In genomic region chr1:212595229-212595628, GRCh38 we compare ENCODE assay signal across 10 cellular contexts. TPM values are rescaled to one million over a fixed set of nuclear protein-coding genes. Genes with fewer than 3 reads are reported as not detected.
DNase-seq lines count a peak whose midpoint lies in the region; ATAC-seq, FAIRE-seq and TF ChIP-seq lines count a peak whose summit lies in the region.
"Had no signal": no experiment of that assay in that cellular context is flagged by ENCODE, and none has a peak within 500 bp of the region (broad histone marks: within the 10 kb centered on the region; RNA-seq: fewer than 3 reads in every experiment).

No MANE protein-coding gene starts in this region.

- no peaks in the 10 kb centered on the region for H3K9me3 ChIP-seq in keratinocyte (ENCODE audit: control insufficient read depth, low read depth, low read length)

- no peaks in the 10 kb centered on the region for H3F3A ChIP-seq in GM23338 (replicated peaks; ENCODE audit: low read depth)

- no peaks in the 10 kb centered on the region for H3K9me3 Mint-ChIP-seq in GM23338
- H3K9me3 Mint-ChIP-seq in activated CD8-positive, alpha-beta T cell treated with anti-CD3 and anti-CD28 coated beads, Interleukin-2, amount 10 ng/mL, durations not matched to agents 7 days and 5 days (ENCODE audit: insufficient read depth): no peaks in the 10 kb centered on the region

- CTCF ChIA-PET in activated CD8-positive, alpha-beta T cell treated with anti-CD3 and anti-CD28 coated beads, Interleukin-2, amount 10 ng/mL, durations not matched to agents 7 days and 5 days (lab: Charles Lee): interaction anchor here (1.0 to 1.1 kb wide), 2 partner anchors 16 to 27 kb away, joined by 3 to 4 read pairs; no protein-coding TSS in a partner anchor

- peak overlapping the region; percentile 48 for H3K9ac ChIP-seq in keratinocyte (ENCODE audit: control insufficient read depth, extremely low read depth, insufficient read depth, low read length)

- peak; percentile 88 for ATAC-seq in GM23338
- no peak for ATAC-seq in activated CD8-positive, alpha-beta T cell treated with anti-CD3 and anti-CD28 coated beads, Interleukin-2, amount 10 ng/mL, durations not matched to agents 7 days and 5 days
- no peak for ATAC-seq in GM18867 (IDR thresholded peaks at IDR 0.05; ENCODE audit: unreplicated experiment)
- ATAC-seq in GM19035 (IDR thresholded peaks at IDR 0.05; ENCODE audit: unreplicated experiment): no peak
- ATAC-seq in GM21723 (IDR thresholded peaks at IDR 0.05; ENCODE audit: unreplicated experiment): no peak

- no peak overlapping the region; the same call in 1 of the 2 replicates for H3K4me3 ChIP-seq in ACC112 (ENCODE audit: low read depth, low read length)
- no peak overlapping the region for H3K4me3 ChIP-seq in GM23338
- peak overlapping the region in 1 of 3 experiments; percentile 31 for H3K4me3 ChIP-seq in keratinocyte (ENCODE audit: control insufficient read depth in 2 of 3, extremely low read depth in 1 of 3, insufficient read depth in 2 of 3, low read depth in 1 of 3, low read length in 3 of 3)
- H3K4me3 ChIP-seq: dorsolateral prefrontal cortex had no signal

- H3K4me2 ChIP-seq in GM23338: no peak overlapping the region
- H3K4me2 ChIP-seq in keratinocyte (ENCODE audit: control insufficient read depth, extremely low read depth, insufficient read depth, low read depth, low read length): peak overlapping the region; percentile 58

- DNase-seq in GM23338 (ENCODE audit: low spot score) (peak; percentile 57), keratinocyte (ENCODE audit: low read depth, low spot score) (no peak), DMS 273 (lab: John Stamatoyannopoulos, UW; ENCODE audit: unreplicated experiment) (no peak)
- DNase-seq in activated CD8-positive, alpha-beta T cell treated with anti-CD3 and anti-CD28 coated beads, Interleukin-2, amount 10 ng/mL, durations not matched to agents 7 days and 5 days: no peak
- DNase-seq: dorsolateral prefrontal cortex, NCI-H524 treated with DMSO at 0.1 percent for 48 hours had no signal

- H3K27me3 ChIP-seq in ACC112 (ENCODE audit: insufficient read depth, low read length): no peaks in the 10 kb centered on the region
- no peaks in the 10 kb centered on the region for H3K27me3 ChIP-seq in GM23338 (ENCODE audit: insufficient read depth)
- no peaks in the 10 kb centered on the region for H3K27me3 ChIP-seq in keratinocyte (ENCODE audit: control insufficient read depth, extremely low read depth, insufficient read depth, low read length)

- H3K4me3 Mint-ChIP-seq in GM23338: no peak overlapping the region
- H3K4me3 Mint-ChIP-seq in activated CD8-positive, alpha-beta T cell treated with anti-CD3 and anti-CD28 coated beads, Interleukin-2, amount 10 ng/mL, durations not matched to agents 7 days and 5 days: no peak overlapping the region

- POLR2A ChIA-PET in activated CD8-positive, alpha-beta T cell treated with anti-CD3 and anti-CD28 coated beads, Interleukin-2, amount 10 ng/mL, durations not matched to agents 7 days and 5 days (lab: Charles Lee): interaction anchor here (0.8 kb wide), 1 partner anchor 13 kb away, joined by 5 read pairs; the partner anchor contains the start of gene ATF3

- H3K36me3 ChIP-seq in ACC112 (ENCODE audit: insufficient read depth, low read length) (no peaks in the 10 kb centered on the region), GM23338 (ENCODE audit: insufficient read depth) (no peaks in the 10 kb centered on the region), keratinocyte (ENCODE audit: control insufficient read depth in 2 of 2, extremely low read depth in 1 of 2, insufficient read depth in 2 of 2, low read length in 2 of 2) (no peaks in the 10 kb centered on the region)

- H3K9me2 ChIP-seq in GM23338 (ENCODE audit: insufficient read depth): 0 out of 2 replicates have a peak, but pooled peaks cover 3% of the 10 kb centered on the region

- peaks cover 20% of the 10 kb centered on the region for H3K4me1 ChIP-seq in ACC112 (ENCODE audit: control insufficient read depth, insufficient read depth, low read length, unreplicated experiment)
- no peaks in the 10 kb centered on the region; the same call in 1 of the 2 replicates for H3K4me1 ChIP-seq in GM23338 (ENCODE audit: insufficient read depth)
- peaks cover 15% of the 10 kb centered on the region for H3K4me1 ChIP-seq in keratinocyte (ENCODE audit: control insufficient read depth, extremely low read depth, insufficient read depth, low read length)

- H3K9me1 ChIP-seq in keratinocyte (ENCODE audit: control insufficient read depth, extremely low read depth, insufficient read depth, low read length): no peaks in the 10 kb centered on the region

- H3K79me2 ChIP-seq in ACC112 (ENCODE audit: control insufficient read depth, insufficient read depth, low read length, unreplicated experiment): no peaks in the 10 kb centered on the region
- H3K79me2 ChIP-seq in GM23338 (replicated peaks; ENCODE audit: insufficient read depth): no peaks in the 10 kb centered on the region
- no peaks in the 10 kb centered on the region for H3K79me2 ChIP-seq in keratinocyte (ENCODE audit: control insufficient read depth, insufficient read depth, low read length)

- dilution Hi-C loops in keratinocyte (cut with MboI; ENCODE audit: extremely low pct_ligation_motif_present, low sequenced_read_pairs): no loop called here

- H3K27ac Mint-ChIP-seq in GM23338: no peak overlapping the region
- H3K27ac Mint-ChIP-seq in activated CD8-positive, alpha-beta T cell treated with anti-CD3 and anti-CD28 coated beads, Interleukin-2, amount 10 ng/mL, durations not matched to agents 7 days and 5 days: peak overlapping the region; percentile 96

- H3K27me3 Mint-ChIP-seq in GM23338 (ENCODE audit: insufficient read depth, low read depth, poor library complexity): peaks cover 6% of the 10 kb centered on the region
- peaks cover 25% of the 10 kb centered on the region for H3K27me3 Mint-ChIP-seq in activated CD8-positive, alpha-beta T cell treated with anti-CD3 and anti-CD28 coated beads, Interleukin-2, amount 10 ng/mL, durations not matched to agents 7 days and 5 days (ENCODE audit: low read depth)

- TF ChIP-seq CTCF in GM23338 (conservative IDR thresholded peaks at IDR 0.05; ENCODE audit: low read depth in 2 of 2): no peak
- TF ChIP-seq CTCF in keratinocyte (optimal IDR thresholded peaks at IDR 0.05 in 1 of 3, IDR thresholded peaks at IDR 0.05 in 1 of 3, conservative IDR thresholded peaks at IDR 0.05 in 1 of 3; ENCODE audit: extremely low read depth in 1 of 3, insufficient read depth in 2 of 3, low read length in 3 of 3): no peak

- H4K20me1 ChIP-seq in GM23338 (replicated peaks; ENCODE audit: insufficient read depth) (no peaks in the 10 kb centered on the region), keratinocyte (ENCODE audit: control insufficient read depth, extremely low read depth, insufficient read depth, low read length) (no peaks in the 10 kb centered on the region)

- H2AFZ ChIP-seq in ACC112 (ENCODE audit: low read length, unreplicated experiment): no peak overlapping the region
- no peak overlapping the region for H2AFZ ChIP-seq in GM23338
- no peak overlapping the region for H2AFZ ChIP-seq in keratinocyte (ENCODE audit: control insufficient read depth, low read length)

- H3K36me3 Mint-ChIP-seq in GM23338 (ENCODE audit: low read depth): no peaks in the 10 kb centered on the region
- peaks cover 5% of the 10 kb centered on the region for H3K36me3 Mint-ChIP-seq in activated CD8-positive, alpha-beta T cell treated with anti-CD3 and anti-CD28 coated beads, Interleukin-2, amount 10 ng/mL, durations not matched to agents 7 days and 5 days (ENCODE audit: low read depth)

- H3K27ac ChIP-seq in ACC112 (ENCODE audit: low read depth, low read length): peak overlapping the region; percentile 98
- H3K27ac ChIP-seq in GM23338 (ENCODE audit: low read depth): no peak overlapping the region
- H3K27ac ChIP-seq in keratinocyte (ENCODE audit: control insufficient read depth, insufficient read depth, low read length): peak overlapping the region; percentile 92
- H3K27ac ChIP-seq: dorsolateral prefrontal cortex had no signal

- H3K4me1 Mint-ChIP-seq in GM23338: peaks cover 14% of the 10 kb centered on the region
- peaks cover 26% of the 10 kb centered on the region for H3K4me1 Mint-ChIP-seq in activated CD8-positive, alpha-beta T cell treated with anti-CD3 and anti-CD28 coated beads, Interleukin-2, amount 10 ng/mL, durations not matched to agents 7 days and 5 days (ENCODE audit: low read depth)

- no peak for FAIRE-seq in keratinocyte (lab: Jason Lieb, UNC)

TF ChIP-seq in GM23338, 12 proteins besides CTCF, POLR2A, EP300 and RAD21 (continues in another document):
- TF ChIP-seq ZNF331 (CRISPR knock-in tag; IDR thresholded peaks at IDR 0.05; ENCODE audit: low read depth) (no peak), POLR2AphosphoS5 (IDR thresholded peaks at IDR 0.05; ENCODE audit: low read depth) (no peak), EZH2 (IDR thresholded peaks at IDR 0.05; ENCODE audit: low read depth, unreplicated experiment) (no peak), JUNB (IDR thresholded peaks at IDR 0.05; ENCODE audit: unreplicated experiment) (no peak)

RNA-seq across cellular contexts. Expression of gene ATF3, which starts 13.3 kb away (rescaled TPM):
- 17.2 and 19.3 TPM in 2 replicates for total RNA-seq in GM23338 (2014; rRNA removed; shearing (Covaris generic))
- polyA plus RNA-seq in GM23338 (2016; fragmentation: Nextera tagmentation; extraction: Ambion mirVana) (12.6 and 16.2 TPM in 2 replicates), keratinocyte (1.6 to 65.7 TPM (median 45.1 TPM) in 3 replicates)
- total RNA-seq in activated CD8-positive, alpha-beta T cell treated with anti-CD3 and anti-CD28 coated beads, Interleukin-2, amount 10 ng/mL, durations not matched to agents 7 days and 5 days: 10 to 100 TPM; 12.1 to 12.5 TPM
- polyA plus RNA-seq in keratinocyte (2011; ENCODE audit: low read depth): 308 TPM
- polyA plus RNA-seq in keratinocyte (2011; cell fraction: cytosol; rRNA removed): 24.5 and 29.1 TPM in 2 replicates
- polyA plus RNA-seq in keratinocyte (2011; cell fraction: nucleus; rRNA removed): 320 and 404 TPM in 2 replicates
- polyA plus RNA-seq in keratinocyte (2012; ENCODE audit: low replicate concordance): 1.8 and 213 TPM in 2 replicates
- polyA minus RNA-seq in keratinocyte: 66.5 to 94.4 TPM in 2 of 3 replicates, not detected in the other
- polyA minus RNA-seq in keratinocyte (2011; cell fraction: cytosol; rRNA and poly(A)+ RNA removed): 14.2 TPM
- polyA minus RNA-seq in keratinocyte (2011; cell fraction: nucleus; rRNA and poly(A)+ RNA removed): 168 and 267 TPM in 2 replicates
